In genomic region chr7:28815369-28815927, GRCh38 we compare ENCODE assay signal across 10 cellular contexts.
A peak's percentile ranks its signal among the peaks of the same experiment; 100 is the strongest.
DNase-seq lines count a peak whose midpoint lies in the region; ATAC-seq, FAIRE-seq and TF ChIP-seq lines count a peak whose summit lies in the region.
"Had no signal": no experiment of that assay in that cellular context is flagged by ENCODE, and none has a peak within 500 bp of the region (broad histone marks: within the 10 kb centered on the region; RNA-seq: fewer than 3 reads in every experiment).

No MANE protein-coding gene starts in this region.

- TF ChIP-seq POLR2A in GM12892 (IDR thresholded peaks at IDR 0.05; ENCODE audit: low read depth, low read length), result no peak

- peak; percentile 74 for FAIRE-seq in GM12892 (lab: Jason Lieb, UNC)
- FAIRE-seq: colon had no signal

- no peak for DNase-seq in GM12892 (ENCODE audit: insufficient read length)
- DNase-seq in RPMI8226, result peak; percentile 66
- no peak for DNase-seq in NCI-H774 (lab: John Stamatoyannopoulos, UW)
- no peak for DNase-seq in NCI-H2107 treated with DMSO at 0.1 percent for 48 hours (lab: John Stamatoyannopoulos, UW; ENCODE audit: unreplicated experiment)
- DNase-seq in foreskin melanocyte, result no peak
- no peak for DNase-seq in activated CD8-positive, alpha-beta memory T cell treated with anti-CD3 and anti-CD28 coated beads, Interleukin-2, amount 50 U/mL, for 48 hours
- DNase-seq: NCI-H524 had no signal

- ATAC-seq in GM21367 (IDR thresholded peaks at IDR 0.05; ENCODE audit: unreplicated experiment), result peak; percentile 35
- ATAC-seq in HG03060 (IDR thresholded peaks at IDR 0.05; ENCODE audit: low read depth, unreplicated experiment), result peak; percentile 10
